Comparison of ENCODE assay signal across 17 cellular contexts in genomic region chr14:104802913-104803184, GRCh38. TPM values are rescaled to one million over a fixed set of nuclear protein-coding genes. Genes with fewer than 3 reads are reported as not detected.
DNase-seq lines count a peak whose midpoint lies in the region; ATAC-seq and TF ChIP-seq lines count a peak whose summit lies in the region.
"Had no signal": no experiment of that assay in that cellular context is flagged by ENCODE, and none has a peak within 500 bp of the region (broad histone marks: within the 10 kb centered on the region; RNA-seq: fewer than 3 reads in every experiment).

No MANE protein-coding gene starts in this region.

- peak overlapping the region in 5 of 7 donors; percentile 43 to 88 (median 67) for H3K4me3 Mint-ChIP-seq in CD8-positive, alpha-beta memory T cell
- H3K4me3 Mint-ChIP-seq in activated CD8-positive, alpha-beta T cell treated with anti-CD3 and anti-CD28 coated beads for 36 hours = peak overlapping the region; percentile 32
- H3K4me3 Mint-ChIP-seq in natural killer cell treated with Interleukin-12 subunit alpha and Interleukin-12 subunit beta and Interleukin-15 and Interleukin-18, amount 100 ng/mL, for 72 hours = peak overlapping the region; percentile 65
- no peak overlapping the region for H3K4me3 Mint-ChIP-seq in activated CD8-positive, alpha-beta memory T cell treated with anti-CD3 and anti-CD28 coated beads, Interleukin-2, amount 10 ng/mL, durations not matched to agents 7 days and 5 days

- H3K36me3 ChIP-seq in CD8-positive, alpha-beta memory T cell (ENCODE audit: insufficient read depth, low read length) = no peaks in the 10 kb centered on the region
- H3K36me3 ChIP-seq: heart right ventricle, tibial artery had no signal

- H3K9me3 ChIP-seq in CD8-positive, alpha-beta memory T cell (ENCODE audit: low read length) = no peaks in the 10 kb centered on the region
- H3K9me3 ChIP-seq: A549, heart right ventricle, tibial artery had no signal

- H3K27ac Mint-ChIP-seq in CD8-positive, alpha-beta memory T cell = no peak overlapping the region
- no peak overlapping the region for H3K27ac Mint-ChIP-seq in activated CD8-positive, alpha-beta T cell treated with anti-CD3 and anti-CD28 coated beads for 36 hours
- H3K27ac Mint-ChIP-seq in natural killer cell treated with Interleukin-12 subunit alpha and Interleukin-12 subunit beta and Interleukin-15 and Interleukin-18, amount 100 ng/mL, for 72 hours = no peak overlapping the region
- no peak overlapping the region for H3K27ac Mint-ChIP-seq in activated CD8-positive, alpha-beta memory T cell treated with anti-CD3 and anti-CD28 coated beads, Interleukin-2, amount 10 ng/mL, durations not matched to agents 7 days and 5 days

- H3K27me3 Mint-ChIP-seq in CD8-positive, alpha-beta memory T cell = no peaks in the 10 kb centered on the region
- H3K27me3 Mint-ChIP-seq in activated CD8-positive, alpha-beta T cell treated with anti-CD3 and anti-CD28 coated beads for 36 hours = no peaks in the 10 kb centered on the region
- no peaks in the 10 kb centered on the region for H3K27me3 Mint-ChIP-seq in natural killer cell treated with Interleukin-12 subunit alpha and Interleukin-12 subunit beta and Interleukin-15 and Interleukin-18, amount 100 ng/mL, for 72 hours
- peaks cover 6% of the 10 kb centered on the region for H3K27me3 Mint-ChIP-seq in activated CD8-positive, alpha-beta memory T cell treated with anti-CD3 and anti-CD28 coated beads, Interleukin-2, amount 10 ng/mL, durations not matched to agents 7 days and 5 days

- H3K9me3 Mint-ChIP-seq in CD8-positive, alpha-beta memory T cell = no peaks in the 10 kb centered on the region
- no peaks in the 10 kb centered on the region for H3K9me3 Mint-ChIP-seq in activated CD8-positive, alpha-beta T cell treated with anti-CD3 and anti-CD28 coated beads for 36 hours
- peaks cover 5% of the 10 kb centered on the region for H3K9me3 Mint-ChIP-seq in natural killer cell treated with Interleukin-12 subunit alpha and Interleukin-12 subunit beta and Interleukin-15 and Interleukin-18, amount 100 ng/mL, for 72 hours
- no peaks in the 10 kb centered on the region for H3K9me3 Mint-ChIP-seq in activated CD8-positive, alpha-beta memory T cell treated with anti-CD3 and anti-CD28 coated beads, Interleukin-2, amount 10 ng/mL, durations not matched to agents 7 days and 5 days (ENCODE audit: low read depth)

- H3K4me1 Mint-ChIP-seq in CD8-positive, alpha-beta memory T cell = peaks cover 9 to 46% (median 17%) of the 10 kb centered on the region in 3 donors
- H3K4me1 Mint-ChIP-seq in activated CD8-positive, alpha-beta T cell treated with anti-CD3 and anti-CD28 coated beads for 36 hours (ENCODE audit: low read depth) = peaks cover 11% of the 10 kb centered on the region
- H3K4me1 Mint-ChIP-seq in natural killer cell treated with Interleukin-12 subunit alpha and Interleukin-12 subunit beta and Interleukin-15 and Interleukin-18, amount 100 ng/mL, for 72 hours (ENCODE audit: low read depth in 2 of 2) = peaks cover 0 to 8% of the 10 kb centered on the region in 2 donors
- H3K4me1 Mint-ChIP-seq in activated CD8-positive, alpha-beta memory T cell treated with anti-CD3 and anti-CD28 coated beads, Interleukin-2, amount 10 ng/mL, durations not matched to agents 7 days and 5 days = peaks cover 17% of the 10 kb centered on the region

- CTCF ChIA-PET in CD8-positive, alpha-beta memory T cell (lab: Charles Lee) = no interaction called here
- CTCF ChIA-PET in activated CD8-positive, alpha-beta T cell treated with anti-CD3 and anti-CD28 coated beads for 36 hours (lab: Charles Lee) = no interaction called here
- CTCF ChIA-PET in activated CD8-positive, alpha-beta memory T cell treated with anti-CD3 and anti-CD28 coated beads, Interleukin-2, amount 10 ng/mL, durations not matched to agents 7 days and 5 days (lab: Charles Lee) = no interaction called here

- H3K4me3 ChIP-seq in CD8-positive, alpha-beta memory T cell (ENCODE audit: low read length) = no peak overlapping the region
- H3K4me3 ChIP-seq: A549, dorsolateral prefrontal cortex, heart right ventricle, tibial artery had no signal

- peaks cover 20% of the 10 kb centered on the region for H3K4me1 ChIP-seq in CD8-positive, alpha-beta memory T cell (ENCODE audit: insufficient read depth, low read length)

- H3K36me3 Mint-ChIP-seq in CD8-positive, alpha-beta memory T cell = peaks cover 0 to 3% (median 0%) of the 10 kb centered on the region in 3 donors
- H3K36me3 Mint-ChIP-seq in activated CD8-positive, alpha-beta T cell treated with anti-CD3 and anti-CD28 coated beads for 36 hours (ENCODE audit: low read depth) = no peaks in the 10 kb centered on the region
- no peaks in the 10 kb centered on the region for H3K36me3 Mint-ChIP-seq in natural killer cell treated with Interleukin-12 subunit alpha and Interleukin-12 subunit beta and Interleukin-15 and Interleukin-18, amount 100 ng/mL, for 72 hours
- no peaks in the 10 kb centered on the region for H3K36me3 Mint-ChIP-seq in activated CD8-positive, alpha-beta memory T cell treated with anti-CD3 and anti-CD28 coated beads, Interleukin-2, amount 10 ng/mL, durations not matched to agents 7 days and 5 days

- POLR2A ChIA-PET in CD8-positive, alpha-beta memory T cell (lab: Charles Lee) = no interaction called here
- POLR2A ChIA-PET in activated CD8-positive, alpha-beta T cell treated with anti-CD3 and anti-CD28 coated beads for 36 hours (lab: Charles Lee) = no interaction called here

- no peak for TF ChIP-seq CTCF in activated CD8-positive, alpha-beta T cell treated with anti-CD3 and anti-CD28 coated beads for 36 hours (IDR thresholded peaks at IDR 0.05)

- DNase-seq in NCI-H524 (lab: John Stamatoyannopoulos, UW) (peak; percentile 37 to 68), NCI-H524 treated with DMSO at 0.1 percent for 48 hours (lab: John Stamatoyannopoulos, UW) (no peak), cortex of kidney (lab: John Stamatoyannopoulos, UW) (no peak), T-helper 9 cell (no peak)
- DNase-seq in CD8-positive, alpha-beta memory T cell = no peak
- DNase-seq in activated CD8-positive, alpha-beta T cell treated with anti-CD3 and anti-CD28 coated beads for 36 hours = no peak
- no peak for DNase-seq in natural killer cell treated with Interleukin-12 subunit alpha and Interleukin-12 subunit beta and Interleukin-15 and Interleukin-18, amount 100 ng/mL, for 72 hours (ENCODE audit: low spot score)
- DNase-seq in activated CD8-positive, alpha-beta memory T cell treated with anti-CD3 and anti-CD28 coated beads, Interleukin-2, amount 10 ng/mL, durations not matched to agents 7 days and 5 days = no peak
- DNase-seq: activated effector memory CD4-positive, alpha-beta T cell treated with anti-CD3 and anti-CD28 coated beads, Interleukin-2, amount 50 U/mL, for 16 hours; dorsolateral prefrontal cortex; heart right ventricle; Kasumi-1; kidney; NCI-H510A; SW 1271; tibial artery had no signal

- H3K27ac ChIP-seq in CD8-positive, alpha-beta memory T cell (ENCODE audit: low read depth, low read length) = no peak overlapping the region
- H3K27ac ChIP-seq: A549, dorsolateral prefrontal cortex, heart right ventricle, tibial artery had no signal

- intact Hi-C loops in activated CD8-positive, alpha-beta T cell treated with anti-CD3 and anti-CD28 coated beads for 36 hours (cut with micrococcal nuclease) = no loop called here

- no peak for ATAC-seq in activated CD8-positive, alpha-beta T cell treated with anti-CD3 and anti-CD28 coated beads for 36 hours
- no peak for ATAC-seq in natural killer cell treated with Interleukin-12 subunit alpha and Interleukin-12 subunit beta and Interleukin-15 and Interleukin-18, amount 100 ng/mL, for 72 hours
- no peak for ATAC-seq in activated CD8-positive, alpha-beta memory T cell treated with anti-CD3 and anti-CD28 coated beads, Interleukin-2, amount 10 ng/mL, durations not matched to agents 7 days and 5 days
- ATAC-seq: A549, heart right ventricle had no signal

- no peaks in the 10 kb centered on the region for H3K27me3 ChIP-seq in CD8-positive, alpha-beta memory T cell (ENCODE audit: insufficient read depth, low read length, poor library complexity, severe bottlenecking)
- H3K27me3 ChIP-seq: heart right ventricle, tibial artery had no signal

RNA-seq across cellular contexts. Expression of gene ZBTB42, which starts 1.9 kb away (rescaled TPM):
- 1 to 10 TPM; 3.3 to 3.5 TPM for total RNA-seq in CD8-positive, alpha-beta memory T cell
- polyA plus RNA-seq in CD8-positive, alpha-beta memory T cell = 2.7 TPM
- total RNA-seq in activated CD8-positive, alpha-beta T cell treated with anti-CD3 and anti-CD28 coated beads for 36 hours = 1 to 10 TPM; 1.3 TPM
- total RNA-seq in natural killer cell treated with Interleukin-12 subunit alpha and Interleukin-12 subunit beta and Interleukin-15 and Interleukin-18, amount 100 ng/mL, for 72 hours = 1 to 10 TPM; 1.3 to 3.0 TPM
- 1 to 10 TPM; 4.9 to 5.5 TPM for total RNA-seq in activated CD8-positive, alpha-beta memory T cell treated with anti-CD3 and anti-CD28 coated beads, Interleukin-2, amount 10 ng/mL, durations not matched to agents 7 days and 5 days

RNA-seq across cellular contexts. Expression of gene AKT1, which starts 7.3 kb away (rescaled TPM):
- total RNA-seq in CD8-positive, alpha-beta memory T cell = 100 to 1,000 TPM; 147 to 150 TPM
- polyA plus RNA-seq in CD8-positive, alpha-beta memory T cell = 34.1 TPM
- 100 to 1,000 TPM; 116 to 121 TPM for total RNA-seq in activated CD8-positive, alpha-beta T cell treated with anti-CD3 and anti-CD28 coated beads for 36 hours
- 100 to 1,000 TPM; 128 to 229 TPM for total RNA-seq in natural killer cell treated with Interleukin-12 subunit alpha and Interleukin-12 subunit beta and Interleukin-15 and Interleukin-18, amount 100 ng/mL, for 72 hours
- total RNA-seq in activated CD8-positive, alpha-beta memory T cell treated with anti-CD3 and anti-CD28 coated beads, Interleukin-2, amount 10 ng/mL, durations not matched to agents 7 days and 5 days = 100 to 1,000 TPM; 178 to 202 TPM

RNA-seq across cellular contexts. Expression of gene SIVA1, which starts 49.9 kb away (rescaled TPM):
- total RNA-seq in CD8-positive, alpha-beta memory T cell = 100 to 1,000 TPM; 150 to 175 TPM
- 227 TPM for polyA plus RNA-seq in CD8-positive, alpha-beta memory T cell
- total RNA-seq in activated CD8-positive, alpha-beta T cell treated with anti-CD3 and anti-CD28 coated beads for 36 hours = 100 to 1,000 TPM; 115 to 125 TPM
- 100 to 1,000 TPM in 1 of 2 donors, 10 to 100 TPM in 1; 74.5 to 157 TPM for total RNA-seq in natural killer cell treated with Interleukin-12 subunit alpha and Interleukin-12 subunit beta and Interleukin-15 and Interleukin-18, amount 100 ng/mL, for 72 hours
- 100 to 1,000 TPM; 127 to 140 TPM for total RNA-seq in activated CD8-positive, alpha-beta memory T cell treated with anti-CD3 and anti-CD28 coated beads, Interleukin-2, amount 10 ng/mL, durations not matched to agents 7 days and 5 days

Comparison
In these comparisons a context has a peak if more than half of its experiments do, and no peak if none do; other contexts are left out.
1. DNase-seq: peak in NCI-H524 (2 of 2); none in NCI-H524 treated with DMSO at 0.1 percent for 48 hours (single experiment), CD8-positive, alpha-beta memory T cell (0 of 5), activated CD8-positive, alpha-beta T cell treated with anti-CD3 and anti-CD28 coated beads for 36 hours (single experiment), natural killer cell treated with Interleukin-12 subunit alpha and Interleukin-12 subunit beta and Interleukin-15 and Interleukin-18, amount 100 ng/mL, for 72 hours (single experiment), cortex of kidney (single experiment), T-helper 9 cell (single experiment) and activated CD8-positive, alpha-beta memory T cell treated with anti-CD3 and anti-CD28 coated beads, Interleukin-2, amount 10 ng/mL, durations not matched to agents 7 days and 5 days (single experiment).